Comparison of ENCODE assay signal across 11 cellular contexts in genomic region chr10:128149267-128149666, GRCh38. TPM values are rescaled to one million over a fixed set of nuclear protein-coding genes. Genes with fewer than 3 reads are reported as not detected.
DNase-seq lines count a peak whose midpoint lies in the region; ATAC-seq lines count a peak whose summit lies in the region.
"Had no signal": no experiment of that assay in that cellular context is flagged by ENCODE, and none has a peak within 500 bp of the region (broad histone marks: within the 10 kb centered on the region; RNA-seq: fewer than 3 reads in every experiment).

No MANE protein-coding gene starts in this region.

- peak overlapping the region in 3 of 4 donors; percentile 32 to 69 (median 48) for H3K4me3 Mint-ChIP-seq in CD4-positive, CD25-positive, alpha-beta regulatory T cell
- H3K4me3 Mint-ChIP-seq in dendritic cell treated with granulocyte-macrophage colony-stimulating factor and Interleukin-4, amounts not matched to agents 40 ng/mL and 50 ng/mL, for 4 days: peak overlapping the region; percentile 59
- H3K4me3 Mint-ChIP-seq in natural killer cell treated with Interleukin-12 subunit alpha and Interleukin-12 subunit beta and Interleukin-15 and Interleukin-18, amount 100 ng/mL, for 72 hours: peak overlapping the region; percentile 34

- H3K4me3 ChIP-seq in CD4-positive, CD25-positive, alpha-beta regulatory T cell (ENCODE audit: low read depth, low read length): no peak overlapping the region
- H3K4me3 ChIP-seq in HUES6 (ENCODE audit: low read depth, low read length): peak overlapping the region; percentile 49
- H3K4me3 ChIP-seq: lung had no signal

- peaks cover 5% of the 10 kb centered on the region for H3K36me3 Mint-ChIP-seq in CD4-positive, CD25-positive, alpha-beta regulatory T cell
- no peaks in the 10 kb centered on the region for H3K36me3 Mint-ChIP-seq in dendritic cell treated with granulocyte-macrophage colony-stimulating factor and Interleukin-4, amounts not matched to agents 40 ng/mL and 50 ng/mL, for 4 days (ENCODE audit: low read depth)
- no peaks in the 10 kb centered on the region for H3K36me3 Mint-ChIP-seq in natural killer cell treated with Interleukin-12 subunit alpha and Interleukin-12 subunit beta and Interleukin-15 and Interleukin-18, amount 100 ng/mL, for 72 hours

- no peaks in the 10 kb centered on the region for H3K9me3 ChIP-seq in CD4-positive, CD25-positive, alpha-beta regulatory T cell (ENCODE audit: control insufficient read depth in 2 of 2, low read length in 2 of 2)
- H3K9me3 ChIP-seq in HUES6 (ENCODE audit: control insufficient read depth, insufficient read depth, low read depth, low read length): no peaks in the 10 kb centered on the region

- peaks cover 9% of the 10 kb centered on the region for H3K4me1 ChIP-seq in CD4-positive, CD25-positive, alpha-beta regulatory T cell (ENCODE audit: control insufficient read depth, insufficient read depth, low read length, poor library complexity, severe bottlenecking)
- H3K4me1 ChIP-seq in HUES6 (ENCODE audit: control insufficient read depth, insufficient read depth, low read length): no peaks in the 10 kb centered on the region

- H3K4me1 Mint-ChIP-seq in CD4-positive, CD25-positive, alpha-beta regulatory T cell: peaks cover 0 to 10% (median 4%) of the 10 kb centered on the region in 4 donors
- H3K4me1 Mint-ChIP-seq in dendritic cell treated with granulocyte-macrophage colony-stimulating factor and Interleukin-4, amounts not matched to agents 40 ng/mL and 50 ng/mL, for 4 days (ENCODE audit: low read depth): peaks cover 15% of the 10 kb centered on the region
- peaks cover 21 to 26% of the 10 kb centered on the region in 2 donors for H3K4me1 Mint-ChIP-seq in natural killer cell treated with Interleukin-12 subunit alpha and Interleukin-12 subunit beta and Interleukin-15 and Interleukin-18, amount 100 ng/mL, for 72 hours (ENCODE audit: low read depth in 2 of 2)

- no peak for DNase-seq in CD4-positive, CD25-positive, alpha-beta regulatory T cell
- no peak for DNase-seq in natural killer cell treated with Interleukin-12 subunit alpha and Interleukin-12 subunit beta and Interleukin-15 and Interleukin-18, amount 100 ng/mL, for 72 hours (ENCODE audit: low spot score)
- no peak for DNase-seq in NCI-H748 (lab: John Stamatoyannopoulos, UW; ENCODE audit: unreplicated experiment)
- no peak for DNase-seq in NCI-H82 treated with DMSO at 0.1 percent for 48 hours (lab: John Stamatoyannopoulos, UW; ENCODE audit: unreplicated experiment)
- DNase-seq in cerebellum (ENCODE audit: low spot score): no peak
- DNase-seq in NCI-H1417 (lab: John Stamatoyannopoulos, UW): no peak
- DNase-seq: COR-L47, SHP77 treated with DMSO at 0.1 percent for 48 hours had no signal

- intact Hi-C loops in dendritic cell treated with granulocyte-macrophage colony-stimulating factor and Interleukin-4, amounts not matched to agents 40 ng/mL and 50 ng/mL, for 4 days (cut with micrococcal nuclease): no loop called here

- H3K27me3 Mint-ChIP-seq in CD4-positive, CD25-positive, alpha-beta regulatory T cell: peaks cover 16% of the 10 kb centered on the region
- H3K27me3 Mint-ChIP-seq in dendritic cell treated with granulocyte-macrophage colony-stimulating factor and Interleukin-4, amounts not matched to agents 40 ng/mL and 50 ng/mL, for 4 days: peaks cover 47% of the 10 kb centered on the region
- peaks cover 0 to 10% of the 10 kb centered on the region in 2 donors for H3K27me3 Mint-ChIP-seq in natural killer cell treated with Interleukin-12 subunit alpha and Interleukin-12 subunit beta and Interleukin-15 and Interleukin-18, amount 100 ng/mL, for 72 hours

- H3K9me3 Mint-ChIP-seq in CD4-positive, CD25-positive, alpha-beta regulatory T cell: peaks cover 0 to 1% (median 0%) of the 10 kb centered on the region in 7 donors
- H3K9me3 Mint-ChIP-seq in dendritic cell treated with granulocyte-macrophage colony-stimulating factor and Interleukin-4, amounts not matched to agents 40 ng/mL and 50 ng/mL, for 4 days: peaks cover 7% of the 10 kb centered on the region
- H3K9me3 Mint-ChIP-seq in natural killer cell treated with Interleukin-12 subunit alpha and Interleukin-12 subunit beta and Interleukin-15 and Interleukin-18, amount 100 ng/mL, for 72 hours: no peaks in the 10 kb centered on the region

- H3K27me3 ChIP-seq in CD4-positive, CD25-positive, alpha-beta regulatory T cell (ENCODE audit: control insufficient read depth, insufficient read depth, low read length): no peaks in the 10 kb centered on the region
- peaks cover 14% of the 10 kb centered on the region; the same call in 1 of the 2 replicates for H3K27me3 ChIP-seq in HUES6 (ENCODE audit: control insufficient read depth, insufficient read depth, low read length)

- no peak overlapping the region for H3K9ac ChIP-seq in HUES6 (ENCODE audit: low read length)

- ATAC-seq in CD4-positive, CD25-positive, alpha-beta regulatory T cell (ENCODE audit: low read depth in 2 of 2): no peak
- no peak for ATAC-seq in natural killer cell treated with Interleukin-12 subunit alpha and Interleukin-12 subunit beta and Interleukin-15 and Interleukin-18, amount 100 ng/mL, for 72 hours

- H3K36me3 ChIP-seq in CD4-positive, CD25-positive, alpha-beta regulatory T cell (ENCODE audit: control insufficient read depth, insufficient read depth, low read length): no peaks in the 10 kb centered on the region
- H3K36me3 ChIP-seq in HUES6 (ENCODE audit: control insufficient read depth, insufficient read depth, low read length): no peaks in the 10 kb centered on the region

- H3K27ac ChIP-seq in CD4-positive, CD25-positive, alpha-beta regulatory T cell (ENCODE audit: insufficient read depth, low read length, poor library complexity, severe bottlenecking): no peak overlapping the region
- no peak overlapping the region for H3K27ac ChIP-seq in HUES6 (ENCODE audit: low read depth, low read length)

- H3K27ac Mint-ChIP-seq in CD4-positive, CD25-positive, alpha-beta regulatory T cell: peak overlapping the region in 1 of 3 donors; percentile 7
- no peak overlapping the region for H3K27ac Mint-ChIP-seq in dendritic cell treated with granulocyte-macrophage colony-stimulating factor and Interleukin-4, amounts not matched to agents 40 ng/mL and 50 ng/mL, for 4 days
- H3K27ac Mint-ChIP-seq in natural killer cell treated with Interleukin-12 subunit alpha and Interleukin-12 subunit beta and Interleukin-15 and Interleukin-18, amount 100 ng/mL, for 72 hours: no peak overlapping the region

RNA-seq across cellular contexts. Expression of gene MKI67, which starts 23.0 kb away (rescaled TPM):
- total RNA-seq in CD4-positive, CD25-positive, alpha-beta regulatory T cell: 13.5 TPM
- polyA plus RNA-seq in CD4-positive, CD25-positive, alpha-beta regulatory T cell: under 1 TPM; 0.06 to 0.98 (median 0.65) TPM
- 100 to 1,000 TPM; 141 to 270 TPM for total RNA-seq in natural killer cell treated with Interleukin-12 subunit alpha and Interleukin-12 subunit beta and Interleukin-15 and Interleukin-18, amount 100 ng/mL, for 72 hours
- 13.6 TPM for total RNA-seq in cerebellum
